9 cellular contexts compared by ENCODE assay signal in the genomic region with DNA sequence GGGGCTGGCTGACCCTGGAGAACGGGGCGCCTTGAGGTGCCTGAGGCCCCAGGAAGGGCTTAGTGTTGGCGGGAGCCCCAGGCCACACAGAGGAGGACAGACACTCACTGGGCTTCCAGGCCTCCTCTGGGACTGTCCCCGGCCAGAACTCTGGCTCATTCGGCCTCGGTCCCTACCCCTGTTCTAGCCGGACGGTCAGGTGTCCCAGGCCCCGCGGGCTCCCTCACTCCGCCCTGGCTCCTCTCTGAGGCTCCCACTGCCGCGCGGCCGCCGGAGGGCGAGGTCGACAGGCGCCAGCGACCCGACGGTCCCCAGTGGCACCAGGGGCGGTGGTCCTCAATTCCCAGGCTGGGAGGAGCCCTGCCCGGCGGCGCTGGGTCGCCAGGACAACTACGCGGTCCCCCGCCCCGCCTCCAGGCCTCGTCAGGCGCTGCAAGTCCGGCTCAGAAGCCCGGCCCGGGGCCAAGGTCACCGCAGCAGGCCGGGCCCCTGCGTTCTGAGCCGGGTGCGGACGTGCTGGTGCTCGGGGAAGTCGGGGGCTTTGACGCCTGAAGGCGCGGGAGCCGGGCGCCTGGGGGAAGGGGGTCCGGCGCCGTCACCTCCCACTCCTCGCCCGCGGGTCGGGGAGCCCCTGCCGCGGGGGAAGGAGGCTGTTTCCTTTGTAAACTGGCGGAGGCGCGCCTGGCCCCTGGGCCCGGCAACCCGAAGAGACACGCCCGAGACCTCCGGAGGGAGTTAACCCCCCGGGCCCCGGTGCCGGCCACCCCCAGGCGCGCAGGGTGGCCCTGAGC. TPM values are rescaled to one million over a fixed set of nuclear protein-coding genes. Genes with fewer than 3 reads are reported as not detected.
A peak's percentile ranks its signal among the peaks of the same experiment; 100 is the strongest.
DNase-seq lines count a peak whose midpoint lies in the region; ATAC-seq, FAIRE-seq and TF ChIP-seq lines count a peak whose summit lies in the region.
"Had no signal": no experiment of that assay in that cellular context is flagged by ENCODE, and none has a peak within 500 bp of the region (broad histone marks: within the 10 kb centered on the region; RNA-seq: fewer than 3 reads in every experiment).

No MANE protein-coding gene starts in this region.

- H3K36me3 ChIP-seq in astrocyte (ENCODE audit: insufficient read depth, low read length) (no peaks in the 10 kb centered on the region), iPS-20b (ENCODE audit: insufficient read depth, low read depth, low read length) (no peaks in the 10 kb centered on the region), spleen (peaks cover 0 to 11% (median 0%) of the 10 kb centered on the region in 6 donors)

- H3K27ac ChIP-seq in astrocyte (ENCODE audit: low read depth, low read length) = no peak overlapping the region
- no peak overlapping the region for H3K27ac ChIP-seq in iPS-20b (ENCODE audit: low read length)
- H3K27ac ChIP-seq in spleen = peak overlapping the region; percentile 87 to 99 (median 97)

- H3K4me3 ChIP-seq in astrocyte (ENCODE audit: insufficient read depth, low read depth, low read length) = peak overlapping the region; percentile 33
- peak overlapping the region; percentile 56; the same call in 1 of the 2 replicates for H3K4me3 ChIP-seq in iPS-20b (ENCODE audit: low read length)
- H3K4me3 ChIP-seq in spleen = peak overlapping the region; percentile 32 to 89 (median 50)

- TF ChIP-seq CTCF in Calu3 (IDR thresholded peaks at IDR 0.05; ENCODE audit: unreplicated experiment) (no peak), astrocyte (IDR thresholded peaks at IDR 0.05; ENCODE audit: insufficient read depth, low read depth, low read length) (no peak), spleen (IDR thresholded peaks at IDR 0.05 in 8 of 11, conservative IDR thresholded peaks at IDR 0.05 in 3 of 11) (peak in 2 of 11 experiments; percentile 10 to 14), GM20000 (IDR thresholded peaks at IDR 0.05; ENCODE audit: extremely low read depth, missing control alignments) (no peak), GM13976 (IDR thresholded peaks at IDR 0.05; ENCODE audit: borderline replicate concordance, control extremely low read depth, extremely low read depth, insufficient read depth, missing control alignments) (no peak)

- in situ Hi-C loops in GM13976 (cut with MboI; ENCODE audit: low sequenced_read_pairs, unreplicated experiment) = no loop called here

- FAIRE-seq in astrocyte (lab: Jason Lieb, UNC) = no peak
- FAIRE-seq: islet of Langerhans had no signal

- intact Hi-C loops in Calu3 (cut with micrococcal nuclease; ENCODE audit: unreplicated experiment) (no loop called here), spleen (cut with DNase I; ENCODE audit: low total_unique reads) (no loop called here)

- peaks cover 10% of the 10 kb centered on the region for H3K36me3 Mint-ChIP-seq in Calu3 (ENCODE audit: insufficient read depth, unreplicated experiment)
- peaks cover 3% of the 10 kb centered on the region for H3K36me3 Mint-ChIP-seq in astrocyte (ENCODE audit: low read depth, unreplicated experiment)

- H3K4me1 Mint-ChIP-seq in Calu3 (ENCODE audit: low read depth, unreplicated experiment) (no peaks in the 10 kb centered on the region), astrocyte (ENCODE audit: low read depth, unreplicated experiment) (peaks cover 4% of the 10 kb centered on the region)

- H3K4me3 Mint-ChIP-seq in Calu3 (ENCODE audit: low read depth, unreplicated experiment) = peak overlapping the region; percentile 12
- H3K4me3 Mint-ChIP-seq in astrocyte (ENCODE audit: unreplicated experiment) = no peak overlapping the region

- H3K27ac Mint-ChIP-seq in Calu3 (ENCODE audit: unreplicated experiment) (no peak overlapping the region), astrocyte (ENCODE audit: unreplicated experiment) (no peak overlapping the region)

- no peaks in the 10 kb centered on the region for H3K9me3 ChIP-seq in astrocyte (ENCODE audit: insufficient read depth, low read depth, low read length)
- H3K9me3 ChIP-seq in iPS-20b (ENCODE audit: insufficient read depth, low read depth, low read length) = no peaks in the 10 kb centered on the region
- H3K9me3 ChIP-seq in spleen = no peaks in the 10 kb centered on the region

- H3K79me2 ChIP-seq in astrocyte (ENCODE audit: insufficient read depth, low read length) = peaks cover 11% of the 10 kb centered on the region

- H3K27me3 ChIP-seq in astrocyte (ENCODE audit: insufficient read depth, low read length) (no peaks in the 10 kb centered on the region), iPS-20b (ENCODE audit: insufficient read depth, low read length) (peaks cover 23% of the 10 kb centered on the region), spleen (replicated peaks in 1 of 7) (peaks cover 0 to 6% (median 0%) of the 10 kb centered on the region in 7 donors)

- ATAC-seq in HG03097 (IDR thresholded peaks at IDR 0.05; ENCODE audit: low FRiP score, unreplicated experiment) = peak; percentile 9

- DNase-seq in Calu3 = no peak
- no peak for DNase-seq in astrocyte (ENCODE audit: low read depth)
- peak; percentile 95 for DNase-seq in spleen
- DNase-seq in GM20000 (ENCODE audit: low spot score) = no peak
- no peak for DNase-seq in GM13976 (ENCODE audit: low spot score)
- no peak for DNase-seq in T-helper 1 cell

- H4K20me1 ChIP-seq in astrocyte (ENCODE audit: insufficient read depth, low read length) = peaks cover 28% of the 10 kb centered on the region

- 5 to 77% (median 8%) methylated on average over 3 to 71 of the region's 71 CpGs for WGBS in spleen, 5 donors

- no TSS peak for BruUV-seq in Calu3 (replicated peaks; lab: Mats Ljungman, UMichigan)

- no peak overlapping the region for H2AFZ ChIP-seq in astrocyte (ENCODE audit: low read depth, low read length)

- H3K4me2 ChIP-seq in astrocyte (ENCODE audit: low read length) = peak overlapping the region; percentile 96

- CTCF ChIA-PET in Calu3 (lab: Charles Lee) = no interaction called here

- H3K9ac ChIP-seq in astrocyte (ENCODE audit: low read length) (peak overlapping the region; percentile 76), iPS-20b (ENCODE audit: low read depth, low read length) (no peak overlapping the region)

- TF ChIP-seq POLR2A in spleen (IDR thresholded peaks at IDR 0.05) = no peak

- no peaks in the 10 kb centered on the region for H3K9me3 Mint-ChIP-seq in Calu3 (ENCODE audit: low read depth, unreplicated experiment)
- no peaks in the 10 kb centered on the region for H3K9me3 Mint-ChIP-seq in astrocyte (ENCODE audit: unreplicated experiment)

- H3K4me1 ChIP-seq in astrocyte (ENCODE audit: insufficient read depth, low read length) (peaks cover 18% of the 10 kb centered on the region), iPS-20b (ENCODE audit: insufficient read depth, low read length) (peaks cover 4% of the 10 kb centered on the region; the same call in 1 of the 2 replicates), spleen (peaks cover 42 to 79% (median 71%) of the 10 kb centered on the region in 6 donors)

- H3K27me3 Mint-ChIP-seq in Calu3 (ENCODE audit: unreplicated experiment) (no peaks in the 10 kb centered on the region), astrocyte (ENCODE audit: low read depth, unreplicated experiment) (peaks cover 5% of the 10 kb centered on the region)

RNA-seq across cellular contexts. Expression of gene PWWP2B, which starts 1.1 kb away (rescaled TPM):
- 12.9 and 15.8 TPM in 2 replicates for total RNA-seq in Calu3 (2022)
- 12.0 and 14.1 TPM in 2 replicates for total RNA-seq in astrocyte
- total RNA-seq in spleen = 10 to 100 TPM; 24.8 to 41.7 (median 28.1) TPM
- 10 to 100 TPM; 22.5 to 50.0 (median 27.8) TPM for polyA plus RNA-seq in spleen

Comparison
In these comparisons a context has a peak if more than half of its experiments do, and no peak if none do; other contexts are left out.
1. H3K27ac ChIP-seq: peak in spleen (8 of 8); none in astrocyte (single experiment) and iPS-20b (single experiment).
2. Peak in every context shown above with its lines, with median percentiles within 50 percentile points of each other: H3K4me3 ChIP-seq.